15 cellular contexts compared by ENCODE assay signal in genomic region chr19:2574478-2574931, GRCh38.
"Had no signal": no experiment of that assay in that cellular context is flagged by ENCODE, and none has a peak within 500 bp of the region (broad histone marks: within the 10 kb centered on the region; RNA-seq: fewer than 3 reads in every experiment).

No MANE protein-coding gene starts in this region.

- ATAC-seq: activated CD8-positive, alpha-beta memory T cell treated with anti-CD3 and anti-CD28 coated beads, Interleukin-2, amount 10 ng/mL, durations not matched to agents 7 days and 5 days; gastrocnemius medialis; left lung; pancreas; stimulated activated effector memory CD8-positive, alpha-beta T cell treated with anti-CD3 and anti-CD28 coated beads, Interleukin-12 subunit alpha, Interleukin-12 subunit beta, amount 100 ng/mL, for 72 hours; T-cell; WTC11 had no signal

- H3K4me3 ChIP-seq: cardiac muscle cell, colonic mucosa, gastrocnemius medialis, left lung, neural progenitor cell, pancreas, smooth muscle cell, transverse colon had no signal

- H3K36me3 Mint-ChIP-seq: activated CD8-positive, alpha-beta memory T cell treated with anti-CD3 and anti-CD28 coated beads, Interleukin-2, amount 10 ng/mL, durations not matched to agents 7 days and 5 days; neural progenitor cell; stimulated activated effector memory CD8-positive, alpha-beta T cell treated with anti-CD3 and anti-CD28 coated beads, Interleukin-12 subunit alpha, Interleukin-12 subunit beta, amount 100 ng/mL, for 72 hours; T-cell; WTC11 had no signal

- H3K9me3 Mint-ChIP-seq: activated T-cell treated with anti-CD3 and anti-CD28 coated beads, Interleukin-2, amount 50 U/mL, for 24 hours had no signal

- H3K36me3 ChIP-seq: cardiac muscle cell, colonic mucosa, gastrocnemius medialis, left lung, neural progenitor cell, pancreas, transverse colon had no signal

- DNase-seq: activated CD8-positive, alpha-beta memory T cell treated with anti-CD3 and anti-CD28 coated beads, Interleukin-2, amount 10 ng/mL, durations not matched to agents 7 days and 5 days; activated gamma-delta T cell; activated T-cell treated with anti-CD3 and anti-CD28 coated beads, Interleukin-2, amount 50 U/mL, for 24 hours; colonic mucosa; effector CD4-positive, alpha-beta T cell; gastrocnemius medialis; T-cell; transverse colon had no signal

- H3K27ac Mint-ChIP-seq: activated CD8-positive, alpha-beta memory T cell treated with anti-CD3 and anti-CD28 coated beads, Interleukin-2, amount 10 ng/mL, durations not matched to agents 7 days and 5 days; activated T-cell treated with anti-CD3 and anti-CD28 coated beads, Interleukin-2, amount 50 U/mL, for 24 hours; neural progenitor cell; stimulated activated effector memory CD8-positive, alpha-beta T cell treated with anti-CD3 and anti-CD28 coated beads, Interleukin-12 subunit alpha, Interleukin-12 subunit beta, amount 100 ng/mL, for 72 hours; T-cell; WTC11 had no signal

- H3K9me3 ChIP-seq: colonic mucosa, gastrocnemius medialis, pancreas, transverse colon had no signal

- H3K4me3 Mint-ChIP-seq: activated CD8-positive, alpha-beta memory T cell treated with anti-CD3 and anti-CD28 coated beads, Interleukin-2, amount 10 ng/mL, durations not matched to agents 7 days and 5 days; activated T-cell treated with anti-CD3 and anti-CD28 coated beads, Interleukin-2, amount 50 U/mL, for 24 hours; neural progenitor cell; stimulated activated effector memory CD8-positive, alpha-beta T cell treated with anti-CD3 and anti-CD28 coated beads, Interleukin-12 subunit alpha, Interleukin-12 subunit beta, amount 100 ng/mL, for 72 hours; T-cell; WTC11 had no signal

- H3K27me3 ChIP-seq: cardiac muscle cell, colonic mucosa, gastrocnemius medialis, pancreas, transverse colon had no signal

- H3K27ac ChIP-seq: cardiac muscle cell, colonic mucosa, gastrocnemius medialis, left lung, neural progenitor cell, pancreas, transverse colon had no signal
